1 cellular context compared by ENCODE assay signal in the genomic region with DNA sequence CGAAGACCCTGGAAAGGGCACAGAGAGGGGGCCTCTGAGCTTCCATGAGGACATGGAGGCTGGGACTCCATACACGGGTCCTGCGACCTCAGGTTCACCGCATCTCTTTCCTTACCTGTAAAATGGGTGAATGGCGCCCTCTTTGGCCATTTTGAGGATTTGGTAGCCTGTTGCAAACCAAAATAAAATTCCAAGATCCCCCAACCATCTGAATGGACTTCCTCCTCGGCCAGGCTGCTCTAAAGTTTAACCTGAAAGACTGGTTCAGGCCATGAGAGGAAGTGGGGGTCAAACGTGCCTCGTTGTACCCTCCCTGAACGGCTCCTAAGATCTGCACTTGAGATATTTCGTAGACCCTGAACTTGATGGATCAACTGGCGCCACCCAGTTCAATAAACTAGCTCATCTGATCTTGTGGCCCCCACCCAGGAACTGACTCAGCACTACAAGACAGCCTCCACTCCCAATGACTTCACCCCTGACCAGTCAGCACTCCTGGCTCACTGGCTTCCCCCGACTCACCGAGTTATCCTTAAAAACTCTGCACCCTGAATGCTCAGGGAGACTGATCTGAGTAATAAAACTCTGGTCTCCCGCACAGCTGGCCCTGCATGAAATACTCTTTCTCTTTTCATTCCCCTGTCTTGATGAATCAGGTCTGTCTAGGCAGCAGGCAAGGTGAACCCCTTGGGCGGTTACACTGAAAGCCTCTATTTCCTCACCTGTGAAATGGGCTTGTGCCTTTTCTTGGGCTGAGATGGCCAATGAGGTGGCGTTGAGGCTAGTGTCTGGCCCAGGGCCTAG.
TF ChIP-seq lines count a peak whose summit lies in the region.

No MANE protein-coding gene starts in this region.

TF ChIP-seq in IMR-90, 13 proteins besides CTCF, POLR2A, EP300 and RAD21:
- TF ChIP-seq FOS (IDR thresholded peaks at IDR 0.05; ENCODE audit: low read depth, low read length) (no peak), RCOR1 (IDR thresholded peaks at IDR 0.05; ENCODE audit: insufficient replicate concordance, low read length) (peak; percentile 17), MAFK (IDR thresholded peaks at IDR 0.05; ENCODE audit: low read depth, low read length) (peak; percentile 60), BHLHE40 (IDR thresholded peaks at IDR 0.05; ENCODE audit: low read depth, low read length) (no peak), NFE2L2 (IDR thresholded peaks at IDR 0.05; ENCODE audit: low read depth, low read length) (0 out of 2 replicates have a peak, but pooled peaks have one; percentile 15)
